In the genomic region with DNA sequence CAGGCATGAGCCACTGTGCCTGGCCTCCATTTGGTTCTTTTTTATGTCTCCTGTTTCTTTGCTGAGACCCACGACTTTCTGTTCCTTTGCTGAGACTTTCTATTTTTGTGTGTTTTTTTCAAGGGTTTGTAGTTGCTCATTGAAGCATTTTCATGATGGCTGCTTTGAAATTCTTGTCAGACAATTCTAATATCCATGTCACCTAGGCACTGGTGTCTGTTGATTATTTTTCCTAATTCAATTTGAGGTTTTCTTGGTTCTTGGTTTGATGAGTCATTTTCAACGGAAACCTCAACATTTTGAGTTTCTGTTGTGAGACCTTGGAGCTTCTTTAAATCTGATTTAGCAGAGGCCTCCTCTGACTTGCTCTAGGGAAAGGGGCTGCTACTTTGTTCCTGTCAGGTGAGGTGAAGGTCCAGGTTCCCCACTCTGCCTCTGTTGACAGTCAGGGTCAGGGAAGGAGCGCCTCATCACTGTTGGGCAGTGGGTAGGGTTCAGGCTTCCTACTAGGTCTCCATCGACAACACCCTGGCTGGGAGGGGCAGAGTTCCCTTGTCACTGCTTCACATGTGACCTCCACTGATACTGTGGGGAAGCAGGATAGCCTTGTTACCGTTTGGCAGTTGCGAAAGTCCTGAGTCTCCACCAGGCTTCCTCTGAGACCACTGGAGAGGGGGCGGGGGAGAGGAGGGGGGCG, we compare ENCODE assay signal across 1 cellular context.
TF ChIP-seq lines count a peak whose summit lies in the region.

No MANE protein-coding gene starts in this region.

TF ChIP-seq in GM12878, 131 proteins besides CTCF, POLR2A, EP300 and RAD21 (continued from another document):
- TF ChIP-seq, protein P1, sequence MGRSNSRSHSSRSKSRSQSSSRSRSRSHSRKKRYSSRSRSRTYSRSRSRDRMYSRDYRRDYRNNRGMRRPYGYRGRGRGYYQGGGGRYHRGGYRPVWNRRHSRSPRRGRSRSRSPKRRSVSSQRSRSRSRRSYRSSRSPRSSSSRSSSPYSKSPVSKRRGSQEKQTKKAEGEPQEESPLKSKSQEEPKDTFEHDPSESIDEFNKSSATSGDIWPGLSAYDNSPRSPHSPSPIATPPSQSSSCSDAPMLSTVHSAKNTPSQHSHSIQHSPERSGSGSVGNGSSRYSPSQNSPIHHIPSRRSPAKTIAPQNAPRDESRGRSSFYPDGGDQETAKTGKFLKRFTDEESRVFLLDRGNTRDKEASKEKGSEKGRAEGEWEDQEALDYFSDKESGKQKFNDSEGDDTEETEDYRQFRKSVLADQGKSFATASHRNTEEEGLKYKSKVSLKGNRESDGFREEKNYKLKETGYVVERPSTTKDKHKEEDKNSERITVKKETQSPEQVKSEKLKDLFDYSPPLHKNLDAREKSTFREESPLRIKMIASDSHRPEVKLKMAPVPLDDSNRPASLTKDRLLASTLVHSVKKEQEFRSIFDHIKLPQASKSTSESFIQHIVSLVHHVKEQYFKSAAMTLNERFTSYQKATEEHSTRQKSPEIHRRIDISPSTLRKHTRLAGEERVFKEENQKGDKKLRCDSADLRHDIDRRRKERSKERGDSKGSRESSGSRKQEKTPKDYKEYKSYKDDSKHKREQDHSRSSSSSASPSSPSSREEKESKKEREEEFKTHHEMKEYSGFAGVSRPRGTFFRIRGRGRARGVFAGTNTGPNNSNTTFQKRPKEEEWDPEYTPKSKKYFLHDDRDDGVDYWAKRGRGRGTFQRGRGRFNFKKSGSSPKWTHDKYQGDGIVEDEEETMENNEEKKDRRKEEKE (IDR thresholded peaks at IDR 0.05): no peak
- TF ChIP-seq MTA2 (IDR thresholded peaks at IDR 0.05; ENCODE audit: low read depth): peak; percentile 69
- TF ChIP-seq NR2C1 (IDR thresholded peaks at IDR 0.05): no peak
- TF ChIP-seq IKZF1 (conservative IDR thresholded peaks at IDR 0.05): peak; percentile 51
- TF ChIP-seq CHD2 (IDR thresholded peaks at IDR 0.05; ENCODE audit: borderline replicate concordance, low read depth, low read length): no peak
- no peak for TF ChIP-seq BCL11A (IDR thresholded peaks at IDR 0.05; ENCODE audit: low read depth, low read length)
- peak; percentile 53 for TF ChIP-seq CREM (IDR thresholded peaks at IDR 0.05; ENCODE audit: low read depth)
- no peak for TF ChIP-seq ESRRA (IDR thresholded peaks at IDR 0.05; ENCODE audit: low read length)
- no peak; the same call in 1 of the 2 replicates for TF ChIP-seq CBX5 (IDR thresholded peaks at IDR 0.05; ENCODE audit: low read depth)
- TF ChIP-seq BRCA1 (IDR thresholded peaks at IDR 0.05; ENCODE audit: low read depth, low read length): no peak
- TF ChIP-seq, protein P2, sequence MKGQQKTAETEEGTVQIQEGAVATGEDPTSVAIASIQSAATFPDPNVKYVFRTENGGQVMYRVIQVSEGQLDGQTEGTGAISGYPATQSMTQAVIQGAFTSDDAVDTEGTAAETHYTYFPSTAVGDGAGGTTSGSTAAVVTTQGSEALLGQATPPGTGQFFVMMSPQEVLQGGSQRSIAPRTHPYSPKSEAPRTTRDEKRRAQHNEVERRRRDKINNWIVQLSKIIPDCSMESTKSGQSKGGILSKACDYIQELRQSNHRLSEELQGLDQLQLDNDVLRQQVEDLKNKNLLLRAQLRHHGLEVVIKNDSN (IDR thresholded peaks at IDR 0.05; ENCODE audit: borderline replicate concordance, extremely low read length, insufficient read depth, low read depth, low read length): no peak
- TF ChIP-seq PAX5 (IDR thresholded peaks at IDR 0.05; ENCODE audit: borderline replicate concordance, low read depth, low read length): no peak
- TF ChIP-seq MXI1 (IDR thresholded peaks at IDR 0.05; ENCODE audit: low read depth, low read length): no peak
- no peak for TF ChIP-seq CHD4 (IDR thresholded peaks at IDR 0.05)
- TF ChIP-seq ZNF384 (IDR thresholded peaks at IDR 0.05; ENCODE audit: borderline replicate concordance, low read depth, low read length): 0 out of 2 replicates have a peak, but pooled peaks have one; percentile 3
- TF ChIP-seq, protein P3, sequence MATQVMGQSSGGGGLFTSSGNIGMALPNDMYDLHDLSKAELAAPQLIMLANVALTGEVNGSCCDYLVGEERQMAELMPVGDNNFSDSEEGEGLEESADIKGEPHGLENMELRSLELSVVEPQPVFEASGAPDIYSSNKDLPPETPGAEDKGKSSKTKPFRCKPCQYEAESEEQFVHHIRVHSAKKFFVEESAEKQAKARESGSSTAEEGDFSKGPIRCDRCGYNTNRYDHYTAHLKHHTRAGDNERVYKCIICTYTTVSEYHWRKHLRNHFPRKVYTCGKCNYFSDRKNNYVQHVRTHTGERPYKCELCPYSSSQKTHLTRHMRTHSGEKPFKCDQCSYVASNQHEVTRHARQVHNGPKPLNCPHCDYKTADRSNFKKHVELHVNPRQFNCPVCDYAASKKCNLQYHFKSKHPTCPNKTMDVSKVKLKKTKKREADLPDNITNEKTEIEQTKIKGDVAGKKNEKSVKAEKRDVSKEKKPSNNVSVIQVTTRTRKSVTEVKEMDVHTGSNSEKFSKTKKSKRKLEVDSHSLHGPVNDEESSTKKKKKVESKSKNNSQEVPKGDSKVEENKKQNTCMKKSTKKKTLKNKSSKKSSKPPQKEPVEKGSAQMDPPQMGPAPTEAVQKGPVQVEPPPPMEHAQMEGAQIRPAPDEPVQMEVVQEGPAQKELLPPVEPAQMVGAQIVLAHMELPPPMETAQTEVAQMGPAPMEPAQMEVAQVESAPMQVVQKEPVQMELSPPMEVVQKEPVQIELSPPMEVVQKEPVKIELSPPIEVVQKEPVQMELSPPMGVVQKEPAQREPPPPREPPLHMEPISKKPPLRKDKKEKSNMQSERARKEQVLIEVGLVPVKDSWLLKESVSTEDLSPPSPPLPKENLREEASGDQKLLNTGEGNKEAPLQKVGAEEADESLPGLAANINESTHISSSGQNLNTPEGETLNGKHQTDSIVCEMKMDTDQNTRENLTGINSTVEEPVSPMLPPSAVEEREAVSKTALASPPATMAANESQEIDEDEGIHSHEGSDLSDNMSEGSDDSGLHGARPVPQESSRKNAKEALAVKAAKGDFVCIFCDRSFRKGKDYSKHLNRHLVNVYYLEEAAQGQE (IDR thresholded peaks at IDR 0.05; ENCODE audit: low read depth, low read length): no peak
- TF ChIP-seq EZH2 (IDR thresholded peaks at IDR 0.05; ENCODE audit: borderline replicate concordance, control insufficient read depth, low read depth, low read length): no peak
- TF ChIP-seq SIN3A (IDR thresholded peaks at IDR 0.05; ENCODE audit: low read depth, low read length): no peak
- no peak for TF ChIP-seq SP1 (IDR thresholded peaks at IDR 0.05; ENCODE audit: low read depth, low read length)
- no peak for TF ChIP-seq SMARCA5 (IDR thresholded peaks at IDR 0.05)
- TF ChIP-seq RFX5 (IDR thresholded peaks at IDR 0.05; ENCODE audit: low read depth, low read length): no peak
